ENCODE assay signal across 1 cellular context in the genomic region with DNA sequence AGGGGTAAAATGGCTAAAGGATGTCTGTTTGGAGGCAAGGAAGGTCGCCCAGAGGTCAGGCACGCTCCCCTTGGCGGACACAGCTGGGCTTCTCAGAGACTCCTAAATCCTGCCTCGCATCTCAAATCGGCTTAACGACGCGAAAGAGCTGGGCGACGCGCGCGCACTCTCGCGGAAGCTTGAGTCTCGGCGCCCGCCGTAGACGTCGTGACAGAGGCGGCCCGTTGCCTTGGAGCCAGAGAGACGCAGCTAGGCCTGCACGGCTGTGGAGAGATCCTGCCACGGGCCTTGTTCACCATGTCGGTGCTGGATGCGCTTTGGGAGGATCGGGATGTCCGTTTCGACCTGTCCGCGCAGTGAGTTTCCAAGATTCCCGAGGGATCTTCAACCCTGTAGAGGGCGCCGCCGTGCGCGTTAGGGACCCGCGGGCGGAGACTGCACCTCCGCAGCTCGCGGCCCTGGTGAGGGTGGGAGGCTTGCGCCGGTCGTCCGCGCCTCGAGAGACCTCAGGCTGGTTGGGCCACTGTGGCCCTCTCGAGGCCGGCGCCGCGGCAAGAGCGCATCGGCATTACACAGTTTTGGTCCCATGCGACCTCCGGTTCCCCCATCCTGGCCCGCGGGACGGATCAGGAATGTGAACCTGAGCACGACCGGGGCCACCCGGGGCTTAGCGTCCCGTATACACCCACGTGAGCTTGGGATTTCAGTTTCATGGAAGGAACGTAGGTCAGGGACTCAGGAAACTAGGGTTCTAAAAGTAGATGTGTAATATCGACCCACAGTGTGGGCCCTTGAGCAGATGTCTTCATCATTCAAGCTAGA.
TF ChIP-seq lines count a peak whose summit lies in the region.

A gene (plus strand): TSS at position 238 of the 822 bp plus-strand sequence. CDS start 60 bp downstream, at position 298.

TF ChIP-seq in HepG2, 621 proteins besides CTCF, POLR2A, EP300 and RAD21 (continued from another document and continues in another):
- TF ChIP-seq ZNF878 (CRISPR knock-in tag; IDR thresholded peaks at IDR 0.05) (peak; percentile 51; the same call in 1 of the 2 replicates), ZNF790 (CRISPR knock-in tag; IDR thresholded peaks at IDR 0.05; ENCODE audit: borderline replicate concordance) (peak; percentile 94; the same call in 1 of the 2 replicates), MIER3 (CRISPR knock-in tag; IDR thresholded peaks at IDR 0.05; ENCODE audit: borderline replicate concordance) (peak; percentile 68; the same call in 1 of the 2 replicates), ZNF431 (CRISPR knock-in tag; IDR thresholded peaks at IDR 0.05; ENCODE audit: borderline replicate concordance, low read depth) (peak; percentile 68; the same call in 1 of the 2 replicates), ZSCAN21 (CRISPR knock-in tag; IDR thresholded peaks at IDR 0.05; ENCODE audit: borderline replicate concordance) (peak; percentile 95), ZMYM2 (CRISPR knock-in tag; IDR thresholded peaks at IDR 0.05) (peak; percentile 91), SRY (CRISPR knock-in tag; IDR thresholded peaks at IDR 0.05) (peak; percentile 95), ETV5 (CRISPR knock-in tag; IDR thresholded peaks at IDR 0.05; ENCODE audit: borderline replicate concordance) (peak; percentile 72), ZNF883 (CRISPR knock-in tag; IDR thresholded peaks at IDR 0.05; ENCODE audit: not compliant biosample characterization) (peak; percentile 94), MEF2D (CRISPR knock-in tag; IDR thresholded peaks at IDR 0.05) (peak; percentile 92), RXRB (CRISPR knock-in tag; IDR thresholded peaks at IDR 0.05; ENCODE audit: borderline replicate concordance) (peak; percentile 55), ZBTB8A (CRISPR knock-in tag; IDR thresholded peaks at IDR 0.05; ENCODE audit: borderline replicate concordance, low read depth) (no peak), ZNF564 (CRISPR knock-in tag; IDR thresholded peaks at IDR 0.05) (peak; percentile 84), ZNF619 (CRISPR knock-in tag; IDR thresholded peaks at IDR 0.05) (peak; percentile 78; the same call in 1 of the 2 replicates), ZSCAN30 (CRISPR knock-in tag; IDR thresholded peaks at IDR 0.05) (no peak), ZNF607 (CRISPR knock-in tag; IDR thresholded peaks at IDR 0.05; ENCODE audit: borderline replicate concordance) (peak; percentile 89), MTF1 (CRISPR knock-in tag; IDR thresholded peaks at IDR 0.05) (0 out of 2 replicates have a peak, but pooled peaks have one; percentile 8), JUNB (CRISPR knock-in tag; IDR thresholded peaks at IDR 0.05; ENCODE audit: borderline replicate concordance) (no peak), KMT2B (CRISPR knock-in tag; IDR thresholded peaks at IDR 0.05) (peak; percentile 93), NR2C2 (CRISPR knock-in tag; IDR thresholded peaks at IDR 0.05; ENCODE audit: borderline replicate concordance) (peak; percentile 66), THYN1 (CRISPR knock-in tag; IDR thresholded peaks at IDR 0.05; ENCODE audit: borderline replicate concordance, low read depth) (no peak), ZNF274 (CRISPR knock-in tag; IDR thresholded peaks at IDR 0.05) (peak; percentile 96), HOXA5 (CRISPR knock-in tag; IDR thresholded peaks at IDR 0.05) (peak; percentile 75; the same call in 1 of the 2 replicates), ZNF383 (CRISPR knock-in tag; IDR thresholded peaks at IDR 0.05; ENCODE audit: borderline replicate concordance) (no peak), NRL (CRISPR knock-in tag; IDR thresholded peaks at IDR 0.05; ENCODE audit: borderline replicate concordance) (peak; percentile 88; the same call in 1 of the 2 replicates), ZNF724P (CRISPR knock-in tag; IDR thresholded peaks at IDR 0.05; ENCODE audit: borderline replicate concordance) (peak; percentile 83; the same call in 1 of the 2 replicates)
- TF ChIP-seq, protein P1, sequence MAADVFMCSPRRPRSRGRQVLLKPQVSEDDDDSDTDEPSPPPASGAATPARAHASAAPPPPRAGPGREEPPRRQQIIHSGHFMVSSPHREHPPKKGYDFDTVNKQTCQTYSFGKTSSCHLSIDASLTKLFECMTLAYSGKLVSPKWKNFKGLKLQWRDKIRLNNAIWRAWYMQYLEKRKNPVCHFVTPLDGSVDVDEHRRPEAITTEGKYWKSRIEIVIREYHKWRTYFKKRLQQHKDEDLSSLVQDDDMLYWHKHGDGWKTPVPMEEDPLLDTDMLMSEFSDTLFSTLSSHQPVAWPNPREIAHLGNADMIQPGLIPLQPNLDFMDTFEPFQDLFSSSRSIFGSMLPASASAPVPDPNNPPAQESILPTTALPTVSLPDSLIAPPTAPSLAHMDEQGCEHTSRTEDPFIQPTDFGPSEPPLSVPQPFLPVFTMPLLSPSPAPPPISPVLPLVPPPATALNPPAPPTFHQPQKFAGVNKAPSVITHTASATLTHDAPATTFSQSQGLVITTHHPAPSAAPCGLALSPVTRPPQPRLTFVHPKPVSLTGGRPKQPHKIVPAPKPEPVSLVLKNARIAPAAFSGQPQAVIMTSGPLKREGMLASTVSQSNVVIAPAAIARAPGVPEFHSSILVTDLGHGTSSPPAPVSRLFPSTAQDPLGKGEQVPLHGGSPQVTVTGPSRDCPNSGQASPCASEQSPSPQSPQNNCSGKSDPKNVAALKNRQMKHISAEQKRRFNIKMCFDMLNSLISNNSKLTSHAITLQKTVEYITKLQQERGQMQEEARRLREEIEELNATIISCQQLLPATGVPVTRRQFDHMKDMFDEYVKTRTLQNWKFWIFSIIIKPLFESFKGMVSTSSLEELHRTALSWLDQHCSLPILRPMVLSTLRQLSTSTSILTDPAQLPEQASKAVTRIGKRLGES (CRISPR knock-in tag; IDR thresholded peaks at IDR 0.05; ENCODE audit: borderline replicate concordance): no peak
- TF ChIP-seq, protein P2, sequence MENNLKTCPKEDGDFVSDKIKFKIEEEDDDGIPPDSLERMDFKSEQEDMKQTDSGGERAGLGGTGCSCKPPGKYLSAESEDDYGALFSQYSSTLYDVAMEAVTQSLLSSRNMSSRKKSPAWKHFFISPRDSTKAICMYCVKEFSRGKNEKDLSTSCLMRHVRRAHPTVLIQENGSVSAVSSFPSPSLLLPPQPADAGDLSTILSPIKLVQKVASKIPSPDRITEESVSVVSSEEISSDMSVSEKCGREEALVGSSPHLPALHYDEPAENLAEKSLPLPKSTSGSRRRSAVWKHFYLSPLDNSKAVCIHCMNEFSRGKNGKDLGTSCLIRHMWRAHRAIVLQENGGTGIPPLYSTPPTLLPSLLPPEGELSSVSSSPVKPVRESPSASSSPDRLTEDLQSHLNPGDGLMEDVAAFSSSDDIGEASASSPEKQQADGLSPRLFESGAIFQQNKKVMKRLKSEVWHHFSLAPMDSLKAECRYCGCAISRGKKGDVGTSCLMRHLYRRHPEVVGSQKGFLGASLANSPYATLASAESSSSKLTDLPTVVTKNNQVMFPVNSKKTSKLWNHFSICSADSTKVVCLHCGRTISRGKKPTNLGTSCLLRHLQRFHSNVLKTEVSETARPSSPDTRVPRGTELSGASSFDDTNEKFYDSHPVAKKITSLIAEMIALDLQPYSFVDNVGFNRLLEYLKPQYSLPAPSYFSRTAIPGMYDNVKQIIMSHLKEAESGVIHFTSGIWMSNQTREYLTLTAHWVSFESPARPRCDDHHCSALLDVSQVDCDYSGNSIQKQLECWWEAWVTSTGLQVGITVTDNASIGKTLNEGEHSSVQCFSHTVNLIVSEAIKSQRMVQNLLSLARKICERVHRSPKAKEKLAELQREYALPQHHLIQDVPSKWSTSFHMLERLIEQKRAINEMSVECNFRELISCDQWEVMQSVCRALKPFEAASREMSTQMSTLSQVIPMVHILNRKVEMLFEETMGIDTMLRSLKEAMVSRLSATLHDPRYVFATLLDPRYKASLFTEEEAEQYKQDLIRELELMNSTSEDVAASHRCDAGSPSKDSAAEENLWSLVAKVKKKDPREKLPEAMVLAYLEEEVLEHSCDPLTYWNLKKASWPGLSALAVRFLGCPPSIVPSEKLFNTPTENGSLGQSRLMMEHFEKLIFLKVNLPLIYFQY (CRISPR knock-in tag; IDR thresholded peaks at IDR 0.05; ENCODE audit: borderline replicate concordance): peak; percentile 45; the same call in 1 of the 2 replicates
- TF ChIP-seq, protein P3, sequence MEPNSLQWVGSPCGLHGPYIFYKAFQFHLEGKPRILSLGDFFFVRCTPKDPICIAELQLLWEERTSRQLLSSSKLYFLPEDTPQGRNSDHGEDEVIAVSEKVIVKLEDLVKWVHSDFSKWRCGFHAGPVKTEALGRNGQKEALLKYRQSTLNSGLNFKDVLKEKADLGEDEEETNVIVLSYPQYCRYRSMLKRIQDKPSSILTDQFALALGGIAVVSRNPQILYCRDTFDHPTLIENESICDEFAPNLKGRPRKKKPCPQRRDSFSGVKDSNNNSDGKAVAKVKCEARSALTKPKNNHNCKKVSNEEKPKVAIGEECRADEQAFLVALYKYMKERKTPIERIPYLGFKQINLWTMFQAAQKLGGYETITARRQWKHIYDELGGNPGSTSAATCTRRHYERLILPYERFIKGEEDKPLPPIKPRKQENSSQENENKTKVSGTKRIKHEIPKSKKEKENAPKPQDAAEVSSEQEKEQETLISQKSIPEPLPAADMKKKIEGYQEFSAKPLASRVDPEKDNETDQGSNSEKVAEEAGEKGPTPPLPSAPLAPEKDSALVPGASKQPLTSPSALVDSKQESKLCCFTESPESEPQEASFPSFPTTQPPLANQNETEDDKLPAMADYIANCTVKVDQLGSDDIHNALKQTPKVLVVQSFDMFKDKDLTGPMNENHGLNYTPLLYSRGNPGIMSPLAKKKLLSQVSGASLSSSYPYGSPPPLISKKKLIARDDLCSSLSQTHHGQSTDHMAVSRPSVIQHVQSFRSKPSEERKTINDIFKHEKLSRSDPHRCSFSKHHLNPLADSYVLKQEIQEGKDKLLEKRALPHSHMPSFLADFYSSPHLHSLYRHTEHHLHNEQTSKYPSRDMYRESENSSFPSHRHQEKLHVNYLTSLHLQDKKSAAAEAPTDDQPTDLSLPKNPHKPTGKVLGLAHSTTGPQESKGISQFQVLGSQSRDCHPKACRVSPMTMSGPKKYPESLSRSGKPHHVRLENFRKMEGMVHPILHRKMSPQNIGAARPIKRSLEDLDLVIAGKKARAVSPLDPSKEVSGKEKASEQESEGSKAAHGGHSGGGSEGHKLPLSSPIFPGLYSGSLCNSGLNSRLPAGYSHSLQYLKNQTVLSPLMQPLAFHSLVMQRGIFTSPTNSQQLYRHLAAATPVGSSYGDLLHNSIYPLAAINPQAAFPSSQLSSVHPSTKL (CRISPR knock-in tag; IDR thresholded peaks at IDR 0.05): peak; percentile 79
- TF ChIP-seq, protein P4, sequence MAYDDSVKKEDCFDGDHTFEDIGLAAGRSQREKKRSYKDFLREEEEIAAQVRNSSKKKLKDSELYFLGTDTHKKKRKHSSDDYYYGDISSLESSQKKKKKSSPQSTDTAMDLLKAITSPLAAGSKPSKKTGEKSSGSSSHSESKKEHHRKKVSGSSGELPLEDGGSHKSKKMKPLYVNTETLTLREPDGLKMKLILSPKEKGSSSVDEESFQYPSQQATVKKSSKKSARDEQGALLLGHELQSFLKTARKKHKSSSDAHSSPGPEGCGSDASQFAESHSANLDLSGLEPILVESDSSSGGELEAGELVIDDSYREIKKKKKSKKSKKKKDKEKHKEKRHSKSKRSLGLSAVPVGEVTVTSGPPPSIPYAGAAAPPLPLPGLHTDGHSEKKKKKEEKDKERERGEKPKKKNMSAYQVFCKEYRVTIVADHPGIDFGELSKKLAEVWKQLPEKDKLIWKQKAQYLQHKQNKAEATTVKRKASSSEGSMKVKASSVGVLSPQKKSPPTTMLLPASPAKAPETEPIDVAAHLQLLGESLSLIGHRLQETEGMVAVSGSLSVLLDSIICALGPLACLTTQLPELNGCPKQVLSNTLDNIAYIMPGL (CRISPR knock-in tag; IDR thresholded peaks at IDR 0.05; ENCODE audit: borderline replicate concordance in 1 of 2, low read depth in 1 of 2): peak; percentile 99
- TF ChIP-seq, protein P5, sequence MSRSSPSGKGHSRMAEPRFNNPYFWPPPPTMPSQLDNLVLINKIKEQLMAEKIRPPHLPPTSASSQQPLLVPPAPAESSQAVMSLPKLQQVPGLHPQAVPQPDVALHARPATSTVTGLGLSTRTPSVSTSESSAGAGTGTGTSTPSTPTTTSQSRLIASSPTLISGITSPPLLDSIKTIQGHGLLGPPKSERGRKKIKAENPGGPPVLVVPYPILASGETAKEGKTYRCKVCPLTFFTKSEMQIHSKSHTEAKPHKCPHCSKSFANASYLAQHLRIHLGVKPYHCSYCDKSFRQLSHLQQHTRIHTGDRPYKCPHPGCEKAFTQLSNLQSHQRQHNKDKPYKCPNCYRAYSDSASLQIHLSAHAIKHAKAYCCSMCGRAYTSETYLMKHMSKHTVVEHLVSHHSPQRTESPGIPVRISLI (CRISPR knock-in tag; IDR thresholded peaks at IDR 0.05; ENCODE audit: borderline replicate concordance): peak; percentile 37; the same call in 1 of the 2 replicates
- TF ChIP-seq, protein P6, sequence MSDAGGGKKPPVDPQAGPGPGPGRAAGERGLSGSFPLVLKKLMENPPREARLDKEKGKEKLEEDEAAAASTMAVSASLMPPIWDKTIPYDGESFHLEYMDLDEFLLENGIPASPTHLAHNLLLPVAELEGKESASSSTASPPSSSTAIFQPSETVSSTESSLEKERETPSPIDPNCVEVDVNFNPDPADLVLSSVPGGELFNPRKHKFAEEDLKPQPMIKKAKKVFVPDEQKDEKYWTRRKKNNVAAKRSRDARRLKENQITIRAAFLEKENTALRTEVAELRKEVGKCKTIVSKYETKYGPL (CRISPR knock-in tag; IDR thresholded peaks at IDR 0.05): 0 out of 2 replicates have a peak, but pooled peaks have one; percentile 45
- TF ChIP-seq, protein P7, sequence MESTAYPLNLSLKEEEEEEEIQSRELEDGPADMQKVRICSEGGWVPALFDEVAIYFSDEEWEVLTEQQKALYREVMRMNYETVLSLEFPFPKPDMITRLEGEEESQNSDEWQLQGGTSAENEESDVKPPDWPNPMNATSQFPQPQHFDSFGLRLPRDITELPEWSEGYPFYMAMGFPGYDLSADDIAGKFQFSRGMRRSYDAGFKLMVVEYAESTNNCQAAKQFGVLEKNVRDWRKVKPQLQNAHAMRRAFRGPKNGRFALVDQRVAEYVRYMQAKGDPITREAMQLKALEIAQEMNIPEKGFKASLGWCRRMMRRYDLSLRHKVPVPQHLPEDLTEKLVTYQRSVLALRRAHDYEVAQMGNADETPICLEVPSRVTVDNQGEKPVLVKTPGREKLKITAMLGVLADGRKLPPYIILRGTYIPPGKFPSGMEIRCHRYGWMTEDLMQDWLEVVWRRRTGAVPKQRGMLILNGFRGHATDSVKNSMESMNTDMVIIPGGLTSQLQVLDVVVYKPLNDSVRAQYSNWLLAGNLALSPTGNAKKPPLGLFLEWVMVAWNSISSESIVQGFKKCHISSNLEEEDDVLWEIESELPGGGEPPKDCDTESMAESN (CRISPR knock-in tag; conservative IDR thresholded peaks at IDR 0.05): peak; percentile 97
- TF ChIP-seq, protein P8, sequence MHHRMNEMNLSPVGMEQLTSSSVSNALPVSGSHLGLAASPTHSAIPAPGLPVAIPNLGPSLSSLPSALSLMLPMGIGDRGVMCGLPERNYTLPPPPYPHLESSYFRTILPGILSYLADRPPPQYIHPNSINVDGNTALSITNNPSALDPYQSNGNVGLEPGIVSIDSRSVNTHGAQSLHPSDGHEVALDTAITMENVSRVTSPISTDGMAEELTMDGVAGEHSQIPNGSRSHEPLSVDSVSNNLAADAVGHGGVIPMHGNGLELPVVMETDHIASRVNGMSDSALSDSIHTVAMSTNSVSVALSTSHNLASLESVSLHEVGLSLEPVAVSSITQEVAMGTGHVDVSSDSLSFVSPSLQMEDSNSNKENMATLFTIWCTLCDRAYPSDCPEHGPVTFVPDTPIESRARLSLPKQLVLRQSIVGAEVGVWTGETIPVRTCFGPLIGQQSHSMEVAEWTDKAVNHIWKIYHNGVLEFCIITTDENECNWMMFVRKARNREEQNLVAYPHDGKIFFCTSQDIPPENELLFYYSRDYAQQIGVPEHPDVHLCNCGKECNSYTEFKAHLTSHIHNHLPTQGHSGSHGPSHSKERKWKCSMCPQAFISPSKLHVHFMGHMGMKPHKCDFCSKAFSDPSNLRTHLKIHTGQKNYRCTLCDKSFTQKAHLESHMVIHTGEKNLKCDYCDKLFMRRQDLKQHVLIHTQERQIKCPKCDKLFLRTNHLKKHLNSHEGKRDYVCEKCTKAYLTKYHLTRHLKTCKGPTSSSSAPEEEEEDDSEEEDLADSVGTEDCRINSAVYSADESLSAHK (CRISPR knock-in tag; IDR thresholded peaks at IDR 0.05; ENCODE audit: borderline replicate concordance): 0 out of 2 replicates have a peak, but pooled peaks have one; percentile 59
